ENCODE assay signal across 29 cellular contexts in genomic region chr11:120268686-120269085, GRCh38. TPM values are rescaled to one million over a fixed set of nuclear protein-coding genes. Genes with fewer than 3 reads are reported as not detected.
"Had no signal": no experiment of that assay in that cellular context is flagged by ENCODE, and none has a peak within 500 bp of the region (broad histone marks: within the 10 kb centered on the region; RNA-seq: fewer than 3 reads in every experiment).

No MANE protein-coding gene starts in this region.

- H3K9me3 ChIP-seq: left lung, lower lobe of right lung, ovary, right atrium auricular region, right lobe of liver, stomach, testis, thyroid gland, transverse colon, upper lobe of right lung had no signal

- H3K27me3 ChIP-seq: ovary, right atrium auricular region, right lobe of liver, testis, thyroid gland had no signal

- H3K4me1 ChIP-seq: left lung, lower lobe of right lung, right atrium auricular region, right lobe of liver, stomach, testis, thyroid gland, transverse colon, upper lobe of right lung had no signal

- H3K4me3 ChIP-seq: left lung, lower lobe of right lung, ovary, right atrium auricular region, right lobe of liver, skin epidermis, stomach, testis, thyroid gland, transverse colon, upper lobe of right lung had no signal

- H3K36me3 ChIP-seq: left lung, lower lobe of right lung, ovary, right atrium auricular region, right lobe of liver, stomach, thyroid gland, transverse colon, upper lobe of right lung had no signal

- H3K27ac ChIP-seq: left lung, lower lobe of right lung, ovary, right atrium auricular region, right lobe of liver, stomach, testis, thyroid gland, transverse colon, upper lobe of right lung had no signal

- DNase-seq: hypothalamus; immature natural killer cell; kidney; left colon; left lung; lower lobe of right lung; mammary epithelial cell; mesenchymal stem cell; naive thymus-derived CD4-positive, alpha-beta T cell; ovary; right lobe of liver; stimulated activated CD4-positive, alpha-beta T cell treated with anti-CD3 and anti-CD28 coated beads, Interleukin-12 subunit alpha, Interleukin-12 subunit beta, amount 100 ng/mL, for 4 hours; stimulated activated CD4-positive, alpha-beta T cell treated with anti-CD3 and anti-CD28 coated beads, Interleukin-15, amount 100 ng/mL, for 24 hours; stimulated activated CD4-positive, alpha-beta T cell treated with anti-CD3 and anti-CD28 coated beads, Interleukin-2, amount 100 ng/mL, for 24 hours; stimulated activated CD4-positive, alpha-beta T cell treated with anti-CD3 and anti-CD28 coated beads, Interleukin-4, amount 100 ng/mL, for 1 hour; stimulated activated naive B cell treated with anti-CD40 and anti-IgM and Interleukin-4, amounts not matched to agents 10 μg/mL and 1 μg/mL and 100 μg/mL, for 72 hours; stimulated activated naive CD8-positive, alpha-beta T cell treated with anti-CD3 and anti-CD28 coated beads, Interleukin-15, Interleukin-2, amounts not matched to agents 100 U/mL and 50 U/mL, for 24 hours; stomach; testis; thyroid gland; transverse colon; upper lobe of right lung had no signal

RNA-seq across cellular contexts. Expression of gene POU2F3, which starts 28.7 kb away (rescaled TPM):
- total RNA-seq: liver; natural killer cell treated with Interleukin-12 subunit alpha and Interleukin-12 subunit beta and Interleukin-15 and Interleukin-18, amount 100 ng/mL, for 72 hours; progenitor cell of endocrine pancreas; pulmonary artery endothelial cell; right atrium auricular region; right lobe of liver had no signal
- polyA plus RNA-seq: immature natural killer cell; liver; naive thymus-derived CD4-positive, alpha-beta T cell; neural cell had no signal

RNA-seq across cellular contexts. Expression of gene TLCD5, which starts 56.4 kb away (rescaled TPM):
- polyA plus RNA-seq: immature natural killer cell; naive thymus-derived CD4-positive, alpha-beta T cell had no signal
